ENCODE assay signal across 8 cellular contexts in genomic region chr2:119352357-119352756, GRCh38. TPM values are rescaled to one million over a fixed set of nuclear protein-coding genes. Genes with fewer than 3 reads are reported as not detected.
DNase-seq lines count a peak whose midpoint lies in the region; ATAC-seq, FAIRE-seq and TF ChIP-seq lines count a peak whose summit lies in the region.

No MANE protein-coding gene starts in this region.

- in situ Hi-C loops in G401 (cut with HindIII; ENCODE audit: low sequenced_read_pairs), result no loop called here

- no peak for TF ChIP-seq POLR2A in GM12892 (IDR thresholded peaks at IDR 0.05; ENCODE audit: low read depth, low read length)

- no peak for DNase-seq in GM12892 (ENCODE audit: insufficient read length)
- peak; percentile 50 for DNase-seq in germinal center (ENCODE audit: low spot score)
- DNase-seq in foreskin melanocyte, result no peak
- DNase-seq in SHP77 treated with DMSO at 0.1 percent for 48 hours (lab: John Stamatoyannopoulos, UW), result no peak
- DNase-seq in G401 (ENCODE audit: low spot score), result no peak
- no peak for DNase-seq in HK-2 (ENCODE audit: unreplicated experiment)

- FAIRE-seq in GM12892 (lab: Jason Lieb, UNC), result peak; percentile 100

- ATAC-seq in GM21515 (IDR thresholded peaks at IDR 0.05; ENCODE audit: unreplicated experiment), result peak; percentile 93
- ATAC-seq in HG03571 (IDR thresholded peaks at IDR 0.05; ENCODE audit: unreplicated experiment), result peak; percentile 94

RNA-seq across cellular contexts. Expression of gene C2orf76, which starts 14.3 kb away (rescaled TPM):
- 19.7 TPM for polyA plus RNA-seq in GM12892 (2012; ENCODE audit: missing spikeins)
- 18.6 and 20.9 TPM in 2 replicates for total RNA-seq in G401 (2014; rRNA removed; shearing (Covaris generic))

RNA-seq across cellular contexts. Expression of gene DBI, which starts 14.4 kb away (rescaled TPM):
- 607 TPM for polyA plus RNA-seq in GM12892 (2012; ENCODE audit: missing spikeins)
- 73.3 and 104 TPM in 2 replicates for total RNA-seq in G401 (2014; rRNA removed; shearing (Covaris generic))
